In genomic region chr22:46058591-46059519, GRCh38 we compare ENCODE assay signal across 8 cellular contexts.
A peak's percentile ranks its signal among the peaks of the same experiment; 100 is the strongest.
DNase-seq lines count a peak whose midpoint lies in the region; ATAC-seq and TF ChIP-seq lines count a peak whose summit lies in the region.

No MANE protein-coding gene starts in this region.

- DNase-seq in HFFc6 (no peak), Right ventricle myocardium inferior (ENCODE audit: missing footprints) (peak; percentile 47), GM13977 (ENCODE audit: low spot score) (no peak), NCI-H526 treated with DMSO at 0.1 percent for 48 hours (lab: John Stamatoyannopoulos, UW) (no peak)
- no peak for DNase-seq in activated CD8-positive, alpha-beta T cell treated with anti-CD3 and anti-CD28 coated beads for 36 hours
- DNase-seq in stimulated activated CD4-positive, alpha-beta T cell treated with anti-CD3 and anti-CD28 coated beads, Interleukin-4, amount 100 ng/mL, for 1 hour: no peak

- peaks cover 1% of the 10 kb centered on the region for H3K27me3 Mint-ChIP-seq in HFFc6 (ENCODE audit: insufficient read depth)
- peaks cover 4% of the 10 kb centered on the region for H3K27me3 Mint-ChIP-seq in activated CD8-positive, alpha-beta T cell treated with anti-CD3 and anti-CD28 coated beads for 36 hours

- POLR2A ChIA-PET in activated CD8-positive, alpha-beta T cell treated with anti-CD3 and anti-CD28 coated beads for 36 hours (lab: Charles Lee): interaction anchor here (1.4 to 3.3 kb wide), 2 partner anchors 23 to 46 kb away, joined by 4 to 11 read pairs; no protein-coding TSS in a partner anchor

- CTCF ChIA-PET in activated CD8-positive, alpha-beta T cell treated with anti-CD3 and anti-CD28 coated beads for 36 hours (lab: Charles Lee): interaction anchor here (1.0 to 1.8 kb wide), 4 partner anchors 11 to 70 kb away, joined by 3 to 4 read pairs (median 3); no protein-coding TSS in a partner anchor

- peak overlapping the region; percentile 91 for H3K27ac Mint-ChIP-seq in HFFc6
- H3K27ac Mint-ChIP-seq in activated CD8-positive, alpha-beta T cell treated with anti-CD3 and anti-CD28 coated beads for 36 hours: peak overlapping the region; percentile 57

- H3K36me3 Mint-ChIP-seq in HFFc6 (ENCODE audit: low read depth): peaks cover 14% of the 10 kb centered on the region; the same call in 1 of the 2 replicates
- H3K36me3 Mint-ChIP-seq in activated CD8-positive, alpha-beta T cell treated with anti-CD3 and anti-CD28 coated beads for 36 hours (ENCODE audit: low read depth): peaks cover 4% of the 10 kb centered on the region

- peak overlapping the region in 4 of 7 experiments; percentile 4 to 60 (median 6) for H3K4me3 ChIP-seq in skin epidermis

- H3K9me3 Mint-ChIP-seq in HFFc6: no peaks in the 10 kb centered on the region
- H3K9me3 Mint-ChIP-seq in activated CD8-positive, alpha-beta T cell treated with anti-CD3 and anti-CD28 coated beads for 36 hours: no peaks in the 10 kb centered on the region

- peak overlapping the region; percentile 87 for H3K4me3 Mint-ChIP-seq in HFFc6
- H3K4me3 Mint-ChIP-seq in activated CD8-positive, alpha-beta T cell treated with anti-CD3 and anti-CD28 coated beads for 36 hours: no peak overlapping the region

- peak overlapping the region; percentile 26 to 100 (median 99) for H3K27ac ChIP-seq in skin epidermis

- ATAC-seq in activated CD8-positive, alpha-beta T cell treated with anti-CD3 and anti-CD28 coated beads for 36 hours: no peak
- ATAC-seq in Right ventricle myocardium inferior (no peak), GM21447 (IDR thresholded peaks at IDR 0.05; ENCODE audit: unreplicated experiment) (no peak)

- H3K4me1 Mint-ChIP-seq in HFFc6 (ENCODE audit: low read depth): peaks cover 63% of the 10 kb centered on the region
- peaks cover 38% of the 10 kb centered on the region for H3K4me1 Mint-ChIP-seq in activated CD8-positive, alpha-beta T cell treated with anti-CD3 and anti-CD28 coated beads for 36 hours (ENCODE audit: low read depth)

- TF ChIP-seq CTCF in HFFc6 (IDR thresholded peaks at IDR 0.05): no peak
- no peak for TF ChIP-seq CTCF in activated CD8-positive, alpha-beta T cell treated with anti-CD3 and anti-CD28 coated beads for 36 hours (IDR thresholded peaks at IDR 0.05)
- no peak for TF ChIP-seq CTCF in GM13977 (IDR thresholded peaks at IDR 0.05; ENCODE audit: extremely low read depth, insufficient read depth, missing control alignments)

- in situ Hi-C loops in GM13977 (cut with MboI; ENCODE audit: low pct_unique_long_range_greater_than_20kb, low sequenced_read_pairs, unreplicated experiment): no loop called here

- intact Hi-C loops in activated CD8-positive, alpha-beta T cell treated with anti-CD3 and anti-CD28 coated beads for 36 hours (cut with micrococcal nuclease): no loop called here
- intact Hi-C loops in Right ventricle myocardium inferior (cut with DNase I): no loop called here
